20 cellular contexts compared by ENCODE assay signal in genomic region chr5:15693933-15694332, GRCh38.
DNase-seq lines count a peak whose midpoint lies in the region; ATAC-seq and TF ChIP-seq lines count a peak whose summit lies in the region.
"Had no signal": no experiment of that assay in that cellular context is flagged by ENCODE, and none has a peak within 500 bp of the region (broad histone marks: within the 10 kb centered on the region; RNA-seq: fewer than 3 reads in every experiment).

No MANE protein-coding gene starts in this region.

- DNase-seq in HAP-1 (ENCODE audit: low spot score in 2 of 2), result peak; percentile 18 to 57
- DNase-seq in WTC11 (ENCODE audit: low spot score), result no peak
- peak; percentile 54 for DNase-seq in mesendoderm
- no peak for DNase-seq in breast epithelium (ENCODE audit: low spot score in 2 of 2)
- no peak for DNase-seq in CD4-positive, alpha-beta T cell
- DNase-seq: activated CD4-positive, alpha-beta memory T cell treated with anti-CD3 and anti-CD28 coated beads for 36 hours; activated gamma-delta T cell; activated naive CD8-positive, alpha-beta T cell treated with anti-CD3 and anti-CD28 coated beads, Interleukin-2, amount 50 U/mL, for 24 hours; cortex of kidney; GDM1; KBM-7; NCI-H1436 treated with DMSO at 0.1 percent for 48 hours; NCI-H2171; NCI-H526; nucleus accumbens; T1000 had no signal

- H3K79me2 ChIP-seq in mesendoderm (ENCODE audit: control insufficient read depth, insufficient read depth, low read length), result no peaks in the 10 kb centered on the region

- H2BK15ac ChIP-seq in mesendoderm (replicated peaks; ENCODE audit: low read depth), result no peak overlapping the region

- no peaks in the 10 kb centered on the region for H3K27me3 ChIP-seq in HAP-1 (ENCODE audit: low read depth)
- H3K27me3 ChIP-seq in mesendoderm (ENCODE audit: insufficient read depth, low read length, poor library complexity), result no peaks in the 10 kb centered on the region
- no peaks in the 10 kb centered on the region for H3K27me3 ChIP-seq in breast epithelium
- H3K27me3 ChIP-seq in CD4-positive, alpha-beta T cell (ENCODE audit: control insufficient read depth, insufficient read depth, low read length), result no peaks in the 10 kb centered on the region

- H3K27ac ChIP-seq in mesendoderm (ENCODE audit: low read depth, low read length) (no peak overlapping the region), temporal lobe (ENCODE audit: low read depth, low read length) (peak overlapping the region; percentile 25), breast epithelium (peak overlapping the region in 1 of 2 donors; percentile 85)
- H3K27ac ChIP-seq in CD4-positive, alpha-beta T cell (ENCODE audit: low read depth, low read length), result no peak overlapping the region

- no peak overlapping the region for H4K8ac ChIP-seq in mesendoderm (ENCODE audit: low read depth, low read length)

- no peak overlapping the region for H3K9ac ChIP-seq in mesendoderm (ENCODE audit: low read length)

- H3K9me3 ChIP-seq in HAP-1, result no peaks in the 10 kb centered on the region
- H3K9me3 ChIP-seq in breast epithelium, result no peaks in the 10 kb centered on the region
- H3K9me3 ChIP-seq in CD4-positive, alpha-beta T cell (ENCODE audit: control insufficient read depth, low read length), result no peaks in the 10 kb centered on the region

- CTCF ChIA-PET in WTC11 (lab: Charles Lee), result interaction anchor here (1.2 to 2.3 kb wide), 2 partner anchors 10 to 11 kb away, joined by 3 to 10 read pairs; no protein-coding TSS in a partner anchor
- CTCF ChIA-PET in CD4-positive, alpha-beta T cell (lab: Charles Lee), result no interaction called here

- H3K4me1 ChIP-seq in HAP-1, result peaks cover 22% of the 10 kb centered on the region
- H3K4me1 ChIP-seq in mesendoderm (ENCODE audit: control insufficient read depth, low read depth, low read length), result peaks cover 12% of the 10 kb centered on the region
- H3K4me1 ChIP-seq in breast epithelium, result peaks cover 0 to 4% of the 10 kb centered on the region in 2 donors

- no peak overlapping the region for H3K4me2 ChIP-seq in mesendoderm (ENCODE audit: low read length)

- peak; percentile 90 for ATAC-seq in WTC11
- no peak for ATAC-seq in GM18870 (IDR thresholded peaks at IDR 0.05; ENCODE audit: unreplicated experiment)
- no peak for ATAC-seq in HG02623 (IDR thresholded peaks at IDR 0.05; ENCODE audit: unreplicated experiment)
- ATAC-seq in CD4-positive, alpha-beta T cell (ENCODE audit: poor library complexity), result no peak
- ATAC-seq: activated naive CD8-positive, alpha-beta T cell treated with anti-CD3 and anti-CD28 coated beads, Interleukin-2, amount 50 U/mL, for 24 hours had no signal

- H3K56ac ChIP-seq in mesendoderm (ENCODE audit: low read length), result no peak overlapping the region

- no peak for TF ChIP-seq POLR2A in breast epithelium (IDR thresholded peaks at IDR 0.05)

- TF ChIP-seq CTCF in WTC11 (IDR thresholded peaks at IDR 0.05) (no peak), breast epithelium (IDR thresholded peaks at IDR 0.05) (no peak)
- TF ChIP-seq CTCF in CD4-positive, alpha-beta T cell (IDR thresholded peaks at IDR 0.05), result no peak

- no peak overlapping the region for H3K18ac ChIP-seq in mesendoderm (ENCODE audit: low read length)

- no peak overlapping the region for H4K5ac ChIP-seq in mesendoderm (ENCODE audit: low read length)

- H3K27me3 Mint-ChIP-seq in WTC11 (ENCODE audit: low read depth), result no peaks in the 10 kb centered on the region
- no peaks in the 10 kb centered on the region for H3K27me3 Mint-ChIP-seq in CD4-positive, alpha-beta T cell
- H3K27me3 Mint-ChIP-seq: activated CD4-positive, alpha-beta memory T cell treated with anti-CD3 and anti-CD28 coated beads for 36 hours; activated naive CD8-positive, alpha-beta T cell treated with anti-CD3 and anti-CD28 coated beads, Interleukin-2, amount 50 U/mL, for 24 hours had no signal

- H3K4me1 Mint-ChIP-seq in WTC11, result peaks cover 40% of the 10 kb centered on the region
- no peaks in the 10 kb centered on the region for H3K4me1 Mint-ChIP-seq in CD4-positive, alpha-beta T cell (ENCODE audit: low read depth)
- H3K4me1 Mint-ChIP-seq: activated naive CD8-positive, alpha-beta T cell treated with anti-CD3 and anti-CD28 coated beads, Interleukin-2, amount 50 U/mL, for 24 hours; CD14-positive monocyte had no signal

- H3K36me3 ChIP-seq in HAP-1 (replicated peaks) (no peaks in the 10 kb centered on the region), mesendoderm (ENCODE audit: control insufficient read depth, insufficient read depth, low read length) (no peaks in the 10 kb centered on the region), breast epithelium (no peaks in the 10 kb centered on the region)

- in situ Hi-C loops in HAP-1 (cut with MboI; ENCODE audit: low sequenced_read_pairs), result no loop called here

- no peak overlapping the region for H3K4me3 Mint-ChIP-seq in WTC11
- no peak overlapping the region for H3K4me3 Mint-ChIP-seq in CD4-positive, alpha-beta T cell
- H3K4me3 Mint-ChIP-seq: activated CD4-positive, alpha-beta memory T cell treated with anti-CD3 and anti-CD28 coated beads for 36 hours; activated naive CD8-positive, alpha-beta T cell treated with anti-CD3 and anti-CD28 coated beads, Interleukin-2, amount 50 U/mL, for 24 hours; CD14-positive monocyte had no signal

- H3K4me3 ChIP-seq in HAP-1, result no peak overlapping the region
- no peak overlapping the region for H3K4me3 ChIP-seq in mesendoderm (ENCODE audit: low read length)
- H3K4me3 ChIP-seq in breast epithelium, result no peak overlapping the region

- H2BK5ac ChIP-seq in mesendoderm (ENCODE audit: low read length), result no peak overlapping the region

- no peak overlapping the region for H3K23ac ChIP-seq in mesendoderm (ENCODE audit: low read length)

- H3K27ac Mint-ChIP-seq in WTC11, result no peak overlapping the region
- no peak overlapping the region for H3K27ac Mint-ChIP-seq in CD4-positive, alpha-beta T cell
- H3K27ac Mint-ChIP-seq: activated CD4-positive, alpha-beta memory T cell treated with anti-CD3 and anti-CD28 coated beads for 36 hours; activated naive CD8-positive, alpha-beta T cell treated with anti-CD3 and anti-CD28 coated beads, Interleukin-2, amount 50 U/mL, for 24 hours; CD14-positive monocyte had no signal

- H3K36me3 Mint-ChIP-seq in WTC11, result no peaks in the 10 kb centered on the region
- H3K36me3 Mint-ChIP-seq in CD4-positive, alpha-beta T cell (ENCODE audit: low read depth), result no peaks in the 10 kb centered on the region
- H3K36me3 Mint-ChIP-seq: activated CD4-positive, alpha-beta memory T cell treated with anti-CD3 and anti-CD28 coated beads for 36 hours; CD14-positive monocyte had no signal

- intact Hi-C loops in breast epithelium (cut with DNase I; ENCODE audit: low total_unique reads), result no loop called here
- intact Hi-C loops in CD4-positive, alpha-beta T cell (cut with DNase I, micrococcal nuclease), result no loop called here

- POLR2A ChIA-PET in WTC11 (lab: Charles Lee), result interaction anchor here (1.0 kb wide), 1 partner anchor 17 kb away, joined by 3 read pairs; no protein-coding TSS in a partner anchor
- POLR2A ChIA-PET in CD4-positive, alpha-beta T cell (lab: Charles Lee), result no interaction called here

- no peaks in the 10 kb centered on the region for H3K9me3 Mint-ChIP-seq in WTC11
- peaks cover 3% of the 10 kb centered on the region for H3K9me3 Mint-ChIP-seq in CD4-positive, alpha-beta T cell
- H3K9me3 Mint-ChIP-seq: activated CD4-positive, alpha-beta memory T cell treated with anti-CD3 and anti-CD28 coated beads for 36 hours had no signal

- peaks cover 3% of the 10 kb centered on the region for H3K79me1 ChIP-seq in mesendoderm (ENCODE audit: low read length)

- H2AK5ac ChIP-seq in mesendoderm (ENCODE audit: low read length), result no peak overlapping the region

- no peak overlapping the region for H3K4ac ChIP-seq in mesendoderm (ENCODE audit: low read depth, low read length)

- H2BK120ac ChIP-seq in mesendoderm (ENCODE audit: low read depth, low read length), result no peak overlapping the region

- WGBS in mesendoderm (ENCODE audit: extremely low coverage, insufficient coverage, low lambda C conversion rate), result no CpG with 5 or more reads among the region's 6 CpGs

TF ChIP-seq in WTC11, 78 proteins besides CTCF, POLR2A, EP300 and RAD21 (continues in another document):
- TF ChIP-seq, protein P1, sequence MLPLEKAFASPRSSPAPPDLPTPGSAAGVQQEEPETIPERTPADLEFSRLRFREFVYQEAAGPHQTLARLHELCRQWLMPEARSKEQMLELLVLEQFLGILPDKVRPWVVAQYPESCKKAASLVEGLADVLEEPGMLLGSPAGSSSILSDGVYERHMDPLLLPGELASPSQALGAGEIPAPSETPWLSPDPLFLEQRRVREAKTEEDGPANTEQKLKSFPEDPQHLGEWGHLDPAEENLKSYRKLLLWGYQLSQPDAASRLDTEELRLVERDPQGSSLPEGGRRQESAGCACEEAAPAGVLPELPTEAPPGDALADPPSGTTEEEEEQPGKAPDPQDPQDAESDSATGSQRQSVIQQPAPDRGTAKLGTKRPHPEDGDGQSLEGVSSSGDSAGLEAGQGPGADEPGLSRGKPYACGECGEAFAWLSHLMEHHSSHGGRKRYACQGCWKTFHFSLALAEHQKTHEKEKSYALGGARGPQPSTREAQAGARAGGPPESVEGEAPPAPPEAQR (CRISPR knock-in tag; IDR thresholded peaks at IDR 0.05), result no peak
- TF ChIP-seq CBFB (CRISPR knock-in tag; IDR thresholded peaks at IDR 0.05; ENCODE audit: low read depth) (no peak), ATF3 (CRISPR knock-in tag; conservative IDR thresholded peaks at IDR 0.05) (no peak), TEAD1 (CRISPR knock-in tag; IDR thresholded peaks at IDR 0.05) (no peak), ZNF232 (CRISPR knock-in tag; IDR thresholded peaks at IDR 0.05) (no peak), GABPB1 (CRISPR knock-in tag; IDR thresholded peaks at IDR 0.05) (no peak), ZNF317 (CRISPR knock-in tag; IDR thresholded peaks at IDR 0.05; ENCODE audit: borderline replicate concordance, low read depth) (no peak), IRF2 (CRISPR knock-in tag; IDR thresholded peaks at IDR 0.05; ENCODE audit: borderline replicate concordance, low read depth) (no peak), CREB1 (CRISPR knock-in tag; IDR thresholded peaks at IDR 0.05) (no peak), ZBTB21 (CRISPR knock-in tag; IDR thresholded peaks at IDR 0.05; ENCODE audit: borderline replicate concordance) (no peak), FOXP1 (CRISPR knock-in tag; IDR thresholded peaks at IDR 0.05; ENCODE audit: borderline replicate concordance) (no peak), GTF2I (CRISPR knock-in tag; conservative IDR thresholded peaks at IDR 0.05) (no peak), FOXK1 (CRISPR knock-in tag; IDR thresholded peaks at IDR 0.05) (no peak)

Comparison
In these comparisons a context has a peak if more than half of its experiments do, and no peak if none do; other contexts are left out.
1. DNase-seq: peak in HAP-1 (2 of 2) and mesendoderm (single experiment); none in WTC11 (single experiment), breast epithelium (0 of 2) and CD4-positive, alpha-beta T cell (0 of 10).